In genomic region chr9:106717686-106718085, GRCh38 we compare ENCODE assay signal across 14 cellular contexts.
DNase-seq lines count a peak whose midpoint lies in the region; ATAC-seq and TF ChIP-seq lines count a peak whose summit lies in the region.
"Had no signal": no experiment of that assay in that cellular context is flagged by ENCODE, and none has a peak within 500 bp of the region (broad histone marks: within the 10 kb centered on the region; RNA-seq: fewer than 3 reads in every experiment).

No MANE protein-coding gene starts in this region.

- DNase-seq in AG04450 (ENCODE audit: low read depth, low spot score) (peak; percentile 41), HS-5 (ENCODE audit: low read depth) (peak; percentile 79), cardiac fibroblast (ENCODE audit: low read depth in 2 of 2) (peak; percentile 81 to 87), left colon (no peak), HuH-7.5 (ENCODE audit: low spot score) (no peak)
- DNase-seq in activated naive CD4-positive, alpha-beta T cell treated with anti-CD3 and anti-CD28 coated beads, Interleukin-2, amount 50 U/mL, for 16 hours, result no peak
- no peak for DNase-seq in stimulated activated CD4-positive, alpha-beta T cell treated with anti-CD3 and anti-CD28 coated beads, Interleukin-15, amount 100 ng/mL, for 24 hours
- DNase-seq: activated CD4-positive, alpha-beta T cell treated with anti-CD3 and anti-CD28 coated beads for 48 hours; CD8-positive, alpha-beta memory T cell; NCI-H1436; substantia nigra had no signal

- intact Hi-C loops in left colon (cut with DNase I, micrococcal nuclease), result no loop called here

- ATAC-seq in left colon, result peak; percentile 41
- ATAC-seq in HG03354 (IDR thresholded peaks at IDR 0.05; ENCODE audit: poor library complexity, severe bottlenecking, unreplicated experiment), result no peak
- ATAC-seq: activated naive CD4-positive, alpha-beta T cell treated with anti-CD3 and anti-CD28 coated beads, Interleukin-2, amount 50 U/mL, for 72 hours; Panc1 had no signal

- H3K27ac ChIP-seq in AG04450 (ENCODE audit: low read depth, low read length), result no peak overlapping the region

- POLR2A ChIA-PET in AG04450 (lab: Yijun Ruan, JAX), result no interaction called here

- H3K4me3 ChIP-seq in AG04450 (ENCODE audit: low read depth, low read length), result no peak overlapping the region
- no peak overlapping the region for H3K4me3 ChIP-seq in cardiac fibroblast (replicated peaks in 1 of 2; ENCODE audit: low read depth in 2 of 2, low read length in 2 of 2)

- CTCF ChIA-PET in AG04450 (lab: Charles Lee), result no interaction called here

- TF ChIP-seq CTCF in AG04450 (IDR thresholded peaks at IDR 0.05; ENCODE audit: low read depth, low read length) (0 out of 2 replicates have a peak, but pooled peaks have one; percentile 8), cardiac fibroblast (IDR thresholded peaks at IDR 0.05; ENCODE audit: low read depth, low read length) (peak; percentile 13)

- H3K27me3 ChIP-seq in AG04450 (ENCODE audit: control insufficient read depth, insufficient read depth, low read length), result no peaks in the 10 kb centered on the region

- no peaks in the 10 kb centered on the region for H3K9me3 ChIP-seq in AG04450 (ENCODE audit: control insufficient read depth, insufficient read depth, low read length)

Comparison
In these comparisons a context has a peak if more than half of its experiments do, and no peak if none do; other contexts are left out.
1. DNase-seq: peak in AG04450 (single experiment), HS-5 (single experiment) and cardiac fibroblast (2 of 2); none in left colon (0 of 2), HuH-7.5 (single experiment), activated naive CD4-positive, alpha-beta T cell treated with anti-CD3 and anti-CD28 coated beads, Interleukin-2, amount 50 U/mL, for 16 hours (single experiment) and stimulated activated CD4-positive, alpha-beta T cell treated with anti-CD3 and anti-CD28 coated beads, Interleukin-15, amount 100 ng/mL, for 24 hours (single experiment).